In genomic region chr5:175951339-175951969, GRCh38 we compare ENCODE assay signal across 8 cellular contexts. TPM values are rescaled to one million over a fixed set of nuclear protein-coding genes. Genes with fewer than 3 reads are reported as not detected.
DNase-seq lines count a peak whose midpoint lies in the region; ATAC-seq, FAIRE-seq and TF ChIP-seq lines count a peak whose summit lies in the region.
"Not testable (repeated sequence)": the region's sequence is repeated elsewhere in the genome, so short reads cannot be mapped to it uniquely, and the experiment has no call there.

No MANE protein-coding gene starts in this region.

- not testable (repeated sequence) for H4K20me1 ChIP-seq in hepatocyte (ENCODE audit: insufficient read depth, poor library complexity, severe bottlenecking)

- CTCF ChIA-PET in CD4-positive, alpha-beta T cell (lab: Charles Lee); T-cell (lab: Charles Lee): not testable (repeated sequence)

- not testable (repeated sequence) for H3K4me3 ChIP-seq in brain microvascular endothelial cell (ENCODE audit: low read depth, low read length); hepatocyte; pancreas

- H3K36me3 Mint-ChIP-seq in CD4-positive, alpha-beta T cell (ENCODE audit: low read depth); T-cell: not testable (repeated sequence)

- H3K27ac ChIP-seq in CD4-positive, alpha-beta T cell (ENCODE audit: low read depth, low read length); brain microvascular endothelial cell; hepatocyte; pancreas: not testable (repeated sequence)

- H3K9me3 ChIP-seq in CD4-positive, alpha-beta T cell (ENCODE audit: control insufficient read depth, low read length); hepatocyte (ENCODE audit: low read depth); pancreas: not testable (repeated sequence)

- ATAC-seq in CD4-positive, alpha-beta T cell (ENCODE audit: poor library complexity): peak; percentile 93
- ATAC-seq in GM19438 (IDR thresholded peaks at IDR 0.05; ENCODE audit: low read depth, unreplicated experiment): peak; percentile 56
- ATAC-seq in HG02588 (IDR thresholded peaks at IDR 0.05; ENCODE audit: unreplicated experiment): peak; percentile 67
- ATAC-seq in HG03196 (IDR thresholded peaks at IDR 0.05; ENCODE audit: unreplicated experiment): peak; percentile 79
- ATAC-seq in T-cell (replicated peaks in 1 of 4): peak; percentile 79 to 91 (median 82)
- peak; percentile 84 to 94 (median 91) for ATAC-seq in pancreas

- H3K4me2 ChIP-seq in hepatocyte: not testable (repeated sequence)

- not testable (repeated sequence) for H3K9me2 ChIP-seq in hepatocyte (replicated peaks; ENCODE audit: insufficient read depth)

- in situ Hi-C loops in brain microvascular endothelial cell (cut with HindIII; ENCODE audit: low pct_ligation_motif_present, low sequenced_read_pairs): not testable (repeated sequence)

- not testable (repeated sequence) for H3K79me2 ChIP-seq in hepatocyte

- TF ChIP-seq CTCF in CD4-positive, alpha-beta T cell (IDR thresholded peaks at IDR 0.05); brain microvascular endothelial cell (IDR thresholded peaks at IDR 0.05; ENCODE audit: low read depth, low read length, missing control alignments); pancreas (IDR thresholded peaks at IDR 0.05): not testable (repeated sequence)
- TF ChIP-seq CTCF in hepatocyte (IDR thresholded peaks at IDR 0.05; ENCODE audit: poor library complexity): peak; percentile 17

- not testable (repeated sequence) for DNase-seq in CD4-positive, alpha-beta T cell; T-cell; hepatocyte (ENCODE audit: low spot score); pancreas
- DNase-seq in brain microvascular endothelial cell: peak; percentile 9

- H3K4me1 Mint-ChIP-seq in CD4-positive, alpha-beta T cell (ENCODE audit: low read depth); T-cell: not testable (repeated sequence)

- H3K27me3 ChIP-seq in CD4-positive, alpha-beta T cell (ENCODE audit: control insufficient read depth, insufficient read depth, low read length); brain microvascular endothelial cell (replicated peaks); hepatocyte; pancreas: not testable (repeated sequence)

- H2AFZ ChIP-seq in hepatocyte: not testable (repeated sequence)

- POLR2A ChIA-PET in CD4-positive, alpha-beta T cell (lab: Charles Lee); T-cell (lab: Charles Lee): not testable (repeated sequence)

- H3K9me3 Mint-ChIP-seq in CD4-positive, alpha-beta T cell; T-cell: not testable (repeated sequence)

- not testable (repeated sequence) for H3K27me3 Mint-ChIP-seq in CD4-positive, alpha-beta T cell; T-cell

- H3K36me3 ChIP-seq in brain microvascular endothelial cell (replicated peaks); hepatocyte (replicated peaks; ENCODE audit: insufficient read depth, low read depth); pancreas: not testable (repeated sequence)

- WGBS in hepatocyte (ENCODE audit: low lambda C conversion rate, missing lambda C conversion rate): 85% methylated on average over 3 of the region's 12 CpGs
- WGBS in pancreas, 2 donors: 45% methylated on average over 7 of the region's 12 CpGs; no CpG with 5 or more reads in 1 of the 2 donors

- not testable (repeated sequence) for FAIRE-seq in pancreas (lab: Jason Lieb, UNC)

- H3K4me3 Mint-ChIP-seq in CD4-positive, alpha-beta T cell; T-cell: not testable (repeated sequence)

- not testable (repeated sequence) for H3K4me1 ChIP-seq in hepatocyte (ENCODE audit: insufficient read depth); pancreas

- H3K27ac Mint-ChIP-seq in CD4-positive, alpha-beta T cell; T-cell: not testable (repeated sequence)

- intact Hi-C loops in CD4-positive, alpha-beta T cell (cut with DNase I, micrococcal nuclease); pancreas (cut with DNase I): not testable (repeated sequence)

RNA-seq across cellular contexts. Expression of gene THOC3, which starts 16.7 kb away (rescaled TPM):
- total RNA-seq in CD4-positive, alpha-beta T cell: 10 to 100 TPM; 25.5 to 32.0 TPM
- total RNA-seq in T-cell (10 to 100 TPM; 60.3 to 91.2 (median 84.9) TPM), hepatocyte (65.7 and 74.5 TPM in 2 replicates), pancreas (10 to 100 TPM in 4 of 6 donors, 1 to 10 TPM in 2; 7.2 to 20.5 (median 12.0) TPM)
- polyA plus RNA-seq in hepatocyte (62.0 and 66.3 TPM in 2 replicates), pancreas (10 to 100 TPM in 1 of 2 donors, 1 to 10 TPM in 1; 4.2 to 14.3 TPM)
